ENCODE assay signal across 8 cellular contexts in genomic region chr4:183503497-183504063, GRCh38. TPM values are rescaled to one million over a fixed set of nuclear protein-coding genes. Genes with fewer than 3 reads are reported as not detected.
DNase-seq lines count a peak whose midpoint lies in the region; ATAC-seq and TF ChIP-seq lines count a peak whose summit lies in the region.

No MANE protein-coding gene starts in this region.

- peak overlapping the region; percentile 86 to 96 (median 91) for H3K9ac ChIP-seq in BLaER1 treated with 17β-estradiol and CSF1 and Interleukin-3, amounts not matched to agents 10 nM and 100 nM
- H3K9ac ChIP-seq in skeletal muscle satellite cell (ENCODE audit: low read depth, low read length) = peak overlapping the region; percentile 91

- H4K20me1 ChIP-seq in BLaER1 treated with 17β-estradiol and CSF1 and Interleukin-3, amounts not matched to agents 10 nM and 100 nM = peaks cover 0 to 21% (median 0%) of the 10 kb centered on the region in 11 experiments; a peak in 9 of 22 replicates

- peak overlapping the region; percentile 83 to 99 (median 96) for H3K4me3 ChIP-seq in BLaER1 treated with 17β-estradiol and CSF1 and Interleukin-3, amounts not matched to agents 10 nM and 100 nM
- peak overlapping the region; percentile 93 to 97 for H3K4me3 ChIP-seq in foreskin fibroblast (ENCODE audit: low read depth in 1 of 2, low read length in 2 of 2)
- peak overlapping the region; percentile 90 for H3K4me3 ChIP-seq in skeletal muscle satellite cell (ENCODE audit: low read length)

- no peak for TF ChIP-seq CTCF in foreskin fibroblast (IDR thresholded peaks at IDR 0.05; ENCODE audit: low read depth, low read length)

- no peaks in the 10 kb centered on the region for H3K27me3 ChIP-seq in BLaER1 treated with 17β-estradiol and CSF1 and Interleukin-3, amounts not matched to agents 10 nM and 100 nM
- H3K27me3 ChIP-seq in skeletal muscle satellite cell (ENCODE audit: control insufficient read depth, insufficient read depth, low read length) = no peaks in the 10 kb centered on the region

- H3K9me3 ChIP-seq in BLaER1 treated with 17β-estradiol and CSF1 and Interleukin-3, amounts not matched to agents 10 nM and 100 nM (replicated peaks in 1 of 11) = no peaks in the 10 kb centered on the region
- H3K9me3 ChIP-seq in skeletal muscle satellite cell (replicated peaks; ENCODE audit: low read length) = no peaks in the 10 kb centered on the region

- ATAC-seq in GM18517 (IDR thresholded peaks at IDR 0.05; ENCODE audit: unreplicated experiment) (peak; percentile 2), HG03066 (IDR thresholded peaks at IDR 0.05; ENCODE audit: low read depth, unreplicated experiment) (peak; percentile 1), GM19328 (IDR thresholded peaks at IDR 0.05; ENCODE audit: unreplicated experiment) (no peak)

- peaks cover 17 to 71% (median 29%) of the 10 kb centered on the region in 10 experiments for H3K4me1 ChIP-seq in BLaER1 treated with 17β-estradiol and CSF1 and Interleukin-3, amounts not matched to agents 10 nM and 100 nM
- H3K4me1 ChIP-seq in skeletal muscle satellite cell (ENCODE audit: control insufficient read depth, insufficient read depth, low read length) = peaks cover 21% of the 10 kb centered on the region

- H3K27ac ChIP-seq in BLaER1 treated with 17β-estradiol and CSF1 and Interleukin-3, amounts not matched to agents 10 nM and 100 nM = peak overlapping the region; percentile 76 to 97 (median 91)

- no peaks in the 10 kb centered on the region for H3K36me3 ChIP-seq in BLaER1 treated with 17β-estradiol and CSF1 and Interleukin-3, amounts not matched to agents 10 nM and 100 nM
- no peaks in the 10 kb centered on the region for H3K36me3 ChIP-seq in skeletal muscle satellite cell (ENCODE audit: insufficient read depth, low read length)

- H3K4me2 ChIP-seq in BLaER1 treated with 17β-estradiol and CSF1 and Interleukin-3, amounts not matched to agents 10 nM and 100 nM = peak overlapping the region; percentile 70 to 93 (median 90)
- H3K4me2 ChIP-seq in skeletal muscle satellite cell (ENCODE audit: low read length) = peak overlapping the region; percentile 90

- DNase-seq in SW480 (ENCODE audit: low spot score) = peak; percentile 2
- DNase-seq in foreskin fibroblast = no peak
- no peak for DNase-seq in 8988T

RNA-seq across cellular contexts. Expression of gene ING2, which starts 1.3 kb away (rescaled TPM):
- total RNA-seq in skeletal muscle satellite cell (2012; rRNA removed) = 7.9 and 11.7 TPM in 2 replicates

RNA-seq across cellular contexts. Expression of gene CDKN2AIP, which starts 59.1 kb away (rescaled TPM):
- 10.1 and 10.3 TPM in 2 replicates for total RNA-seq in skeletal muscle satellite cell (2012; rRNA removed)
